In the genomic region with DNA sequence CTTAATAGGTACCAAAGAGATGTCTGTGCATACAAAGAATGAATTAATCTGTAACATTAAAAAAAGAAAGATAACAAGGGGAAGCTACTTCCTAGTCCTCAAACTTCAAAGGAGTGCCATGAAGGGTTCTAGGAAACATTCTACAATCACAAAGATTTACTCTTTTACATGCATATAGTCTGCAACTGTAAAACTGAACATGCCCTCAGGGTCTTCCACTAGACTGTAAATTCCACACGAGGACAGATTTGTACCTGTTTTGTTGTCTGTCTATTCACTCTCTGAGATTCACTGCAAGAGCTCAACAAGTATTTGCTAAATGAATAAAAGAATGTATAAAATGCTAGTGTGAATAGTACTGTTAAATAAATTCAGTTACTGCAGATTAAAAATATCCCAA, we compare ENCODE assay signal across 18 cellular contexts. TPM values are rescaled to one million over a fixed set of nuclear protein-coding genes. Genes with fewer than 3 reads are reported as not detected.
DNase-seq lines count a peak whose midpoint lies in the region; ATAC-seq lines count a peak whose summit lies in the region.
"Had no signal": no experiment of that assay in that cellular context is flagged by ENCODE, and none has a peak within 500 bp of the region (broad histone marks: within the 10 kb centered on the region; RNA-seq: fewer than 3 reads in every experiment).

No MANE protein-coding gene starts in this region.

- H3K36me3 Mint-ChIP-seq in CD4-positive, CD25-positive, alpha-beta regulatory T cell, result no peaks in the 10 kb centered on the region
- peaks cover 5% of the 10 kb centered on the region for H3K36me3 Mint-ChIP-seq in activated naive CD8-positive, alpha-beta T cell
- H3K36me3 Mint-ChIP-seq in naive thymus-derived CD8-positive, alpha-beta T cell, result peaks cover 0 to 3% (median 0%) of the 10 kb centered on the region in 3 donors

- in situ Hi-C loops in HAP-1 (cut with MboI; ENCODE audit: low sequenced_read_pairs), result no loop called here

- peak overlapping the region; percentile 91 to 98 (median 94) for H3K4me3 Mint-ChIP-seq in CD4-positive, CD25-positive, alpha-beta regulatory T cell
- peak overlapping the region; percentile 74 for H3K4me3 Mint-ChIP-seq in activated naive CD8-positive, alpha-beta T cell
- H3K4me3 Mint-ChIP-seq in naive thymus-derived CD8-positive, alpha-beta T cell, result peak overlapping the region; percentile 47 to 88 (median 74)
- H3K4me3 Mint-ChIP-seq: dendritic cell treated with granulocyte-macrophage colony-stimulating factor and Interleukin-4, amounts not matched to agents 40 ng/mL and 50 ng/mL, for 4 days had no signal

- H3K36me3 ChIP-seq in CD4-positive, CD25-positive, alpha-beta regulatory T cell (ENCODE audit: control insufficient read depth, insufficient read depth, low read length), result peaks cover 4% of the 10 kb centered on the region
- no peaks in the 10 kb centered on the region; the same call in 1 of the 2 replicates for H3K36me3 ChIP-seq in HAP-1 (replicated peaks)
- H3K36me3 ChIP-seq: esophagus squamous epithelium, stomach, vagina had no signal

- peak overlapping the region; percentile 96 for H3K4me3 ChIP-seq in CD4-positive, CD25-positive, alpha-beta regulatory T cell (ENCODE audit: low read depth, low read length)
- H3K4me3 ChIP-seq in HAP-1, result no peak overlapping the region
- H3K4me3 ChIP-seq: esophagus squamous epithelium, heart left ventricle, stomach, vagina had no signal

- H3K9me3 ChIP-seq in CD4-positive, CD25-positive, alpha-beta regulatory T cell (ENCODE audit: control insufficient read depth in 2 of 2, low read length in 2 of 2), result no peaks in the 10 kb centered on the region
- no peaks in the 10 kb centered on the region for H3K9me3 ChIP-seq in HAP-1
- H3K9me3 ChIP-seq: esophagus squamous epithelium, heart left ventricle, stomach, vagina had no signal

- peak overlapping the region; percentile 96 for H3K27ac ChIP-seq in CD4-positive, CD25-positive, alpha-beta regulatory T cell (ENCODE audit: insufficient read depth, low read length, poor library complexity, severe bottlenecking)
- H3K27ac ChIP-seq: vagina had no signal

- peak overlapping the region; percentile 79 to 96 (median 83) for H3K27ac Mint-ChIP-seq in CD4-positive, CD25-positive, alpha-beta regulatory T cell
- peak overlapping the region; percentile 78 for H3K27ac Mint-ChIP-seq in activated naive CD8-positive, alpha-beta T cell
- H3K27ac Mint-ChIP-seq in naive thymus-derived CD8-positive, alpha-beta T cell, result peak overlapping the region; percentile 68 to 98 (median 83)

- peaks cover 75% of the 10 kb centered on the region for H3K4me1 ChIP-seq in CD4-positive, CD25-positive, alpha-beta regulatory T cell (ENCODE audit: control insufficient read depth, insufficient read depth, low read length, poor library complexity, severe bottlenecking)
- H3K4me1 ChIP-seq in HAP-1, result peaks cover 10% of the 10 kb centered on the region

- DNase-seq in CD4-positive, CD25-positive, alpha-beta regulatory T cell, result no peak
- peak; percentile 35 to 64 for DNase-seq in HAP-1 (ENCODE audit: low spot score in 2 of 2)
- no peak for DNase-seq in naive thymus-derived CD8-positive, alpha-beta T cell
- no peak for DNase-seq in left ventricle myocardium superior
- no peak for DNase-seq in NOMO-1 (lab: John Stamatoyannopoulos, UW; ENCODE audit: unreplicated experiment in 2 of 2)
- DNase-seq: anterior cingulate cortex, esophagus squamous epithelium, heart left ventricle, islet precursor cell, midbrain, NCI-H1105 treated with DMSO at 0.1 percent for 48 hours, NCI-H2227 treated with DMSO at 0.1 percent for 48 hours, SIG-M5, stomach had no signal

- no peak for ATAC-seq in CD4-positive, CD25-positive, alpha-beta regulatory T cell (ENCODE audit: low read depth in 2 of 2)
- no peak for ATAC-seq in naive thymus-derived CD8-positive, alpha-beta T cell
- ATAC-seq in GM18502 (IDR thresholded peaks at IDR 0.05; ENCODE audit: poor library complexity, unreplicated experiment) (no peak), left ventricle myocardium superior (no peak)
- ATAC-seq: heart left ventricle had no signal

- H3K9me3 Mint-ChIP-seq in CD4-positive, CD25-positive, alpha-beta regulatory T cell, result no peaks in the 10 kb centered on the region
- H3K9me3 Mint-ChIP-seq in activated naive CD8-positive, alpha-beta T cell (ENCODE audit: low read depth), result no peaks in the 10 kb centered on the region
- H3K9me3 Mint-ChIP-seq in naive thymus-derived CD8-positive, alpha-beta T cell, result no peaks in the 10 kb centered on the region
- H3K9me3 Mint-ChIP-seq: dendritic cell treated with granulocyte-macrophage colony-stimulating factor and Interleukin-4, amounts not matched to agents 40 ng/mL and 50 ng/mL, for 4 days had no signal

- intact Hi-C loops in left ventricle myocardium superior (cut with micrococcal nuclease), result no loop called here

- POLR2A ChIA-PET in naive thymus-derived CD8-positive, alpha-beta T cell (lab: Charles Lee), result interaction anchor here (0.6 to 2.2 kb wide), 13 partner anchors 9 to 107 kb away, joined by 3 to 7 read pairs (median 4); no protein-coding TSS in a partner anchor

- no peaks in the 10 kb centered on the region for H3K27me3 ChIP-seq in CD4-positive, CD25-positive, alpha-beta regulatory T cell (ENCODE audit: control insufficient read depth, insufficient read depth, low read length)
- H3K27me3 ChIP-seq in HAP-1 (ENCODE audit: low read depth), result no peaks in the 10 kb centered on the region
- H3K27me3 ChIP-seq: esophagus squamous epithelium, heart left ventricle, stomach, vagina had no signal

- no peaks in the 10 kb centered on the region for H3K27me3 Mint-ChIP-seq in CD4-positive, CD25-positive, alpha-beta regulatory T cell
- H3K27me3 Mint-ChIP-seq in activated naive CD8-positive, alpha-beta T cell, result no peaks in the 10 kb centered on the region
- no peaks in the 10 kb centered on the region for H3K27me3 Mint-ChIP-seq in naive thymus-derived CD8-positive, alpha-beta T cell
- H3K27me3 Mint-ChIP-seq: dendritic cell treated with granulocyte-macrophage colony-stimulating factor and Interleukin-4, amounts not matched to agents 40 ng/mL and 50 ng/mL, for 4 days had no signal

- H3K4me1 Mint-ChIP-seq in CD4-positive, CD25-positive, alpha-beta regulatory T cell, result peaks cover 24 to 65% (median 52%) of the 10 kb centered on the region in 4 donors
- peaks cover 77% of the 10 kb centered on the region for H3K4me1 Mint-ChIP-seq in activated naive CD8-positive, alpha-beta T cell (ENCODE audit: low read depth)
- peaks cover 35 to 79% (median 64%) of the 10 kb centered on the region in 4 donors for H3K4me1 Mint-ChIP-seq in naive thymus-derived CD8-positive, alpha-beta T cell

RNA-seq across cellular contexts. Expression of a gene that starts 4.4 kb away (rescaled TPM):
- 333 TPM for total RNA-seq in CD4-positive, CD25-positive, alpha-beta regulatory T cell
- polyA plus RNA-seq in CD4-positive, CD25-positive, alpha-beta regulatory T cell, result 100 to 1,000 TPM; 215 to 231 (median 223) TPM
- total RNA-seq in naive thymus-derived CD8-positive, alpha-beta T cell, result 100 to 1,000 TPM; 346 to 361 TPM
- 100 to 1,000 TPM; 162 to 244 (median 174) TPM for polyA plus RNA-seq in naive thymus-derived CD8-positive, alpha-beta T cell
- 95.7 TPM for total RNA-seq in left ventricle myocardium superior

Comparison
In these comparisons a context has a peak if more than half of its experiments do, and no peak if none do; other contexts are left out.
1. DNase-seq: peak in HAP-1 (2 of 2); none in CD4-positive, CD25-positive, alpha-beta regulatory T cell (0 of 3), naive thymus-derived CD8-positive, alpha-beta T cell (0 of 10), left ventricle myocardium superior (single experiment) and NOMO-1 (0 of 2).
2. Peak in every context shown above with its lines, with median percentiles within 50 percentile points of each other: H3K27ac Mint-ChIP-seq and H3K4me3 Mint-ChIP-seq.